ENCODE assay signal across 19 cellular contexts in genomic region chr3:193883551-193883950, GRCh38.
DNase-seq lines count a peak whose midpoint lies in the region; ATAC-seq, FAIRE-seq and TF ChIP-seq lines count a peak whose summit lies in the region.
"Had no signal": no experiment of that assay in that cellular context is flagged by ENCODE, and none has a peak within 500 bp of the region (broad histone marks: within the 10 kb centered on the region; RNA-seq: fewer than 3 reads in every experiment).

No MANE protein-coding gene starts in this region.

- no peaks in the 10 kb centered on the region for H3K27me3 ChIP-seq in foreskin keratinocyte
- H3K27me3 ChIP-seq: ascending aorta, colonic mucosa had no signal

- no peak for FAIRE-seq in A549 (lab: Jason Lieb, UNC)

- intact Hi-C loops in activated CD4-positive, alpha-beta T cell treated with anti-CD3 and anti-CD28 coated beads, Interleukin-2, amount 10 ng/mL, durations not matched to agents 24 days and 14 days (cut with micrococcal nuclease): no loop called here

- H3K4me1 Mint-ChIP-seq in activated CD4-positive, alpha-beta T cell treated with anti-CD3 and anti-CD28 coated beads, Interleukin-2, amount 10 ng/mL, durations not matched to agents 24 days and 14 days: no peaks in the 10 kb centered on the region

- H3K9me3 Mint-ChIP-seq in activated CD4-positive, alpha-beta T cell treated with anti-CD3 and anti-CD28 coated beads, Interleukin-2, amount 10 ng/mL, durations not matched to agents 24 days and 14 days: no peaks in the 10 kb centered on the region

- H3K36me3 Mint-ChIP-seq in activated CD4-positive, alpha-beta T cell treated with anti-CD3 and anti-CD28 coated beads, Interleukin-2, amount 10 ng/mL, durations not matched to agents 24 days and 14 days (ENCODE audit: low read depth): no peaks in the 10 kb centered on the region

- TF ChIP-seq CTCF in A549 (IDR thresholded peaks at IDR 0.05): no peak
- no peak for TF ChIP-seq CTCF in foreskin keratinocyte (conservative IDR thresholded peaks at IDR 0.05)

- peaks cover 7% of the 10 kb centered on the region for H3K27me3 Mint-ChIP-seq in activated CD4-positive, alpha-beta T cell treated with anti-CD3 and anti-CD28 coated beads, Interleukin-2, amount 10 ng/mL, durations not matched to agents 24 days and 14 days

- no peak for TF ChIP-seq RAD21 in A549 (conservative IDR thresholded peaks at IDR 0.05 in 1 of 2, IDR thresholded peaks at IDR 0.05 in 1 of 2)

- H3K4me3 Mint-ChIP-seq in activated CD4-positive, alpha-beta T cell treated with anti-CD3 and anti-CD28 coated beads, Interleukin-2, amount 10 ng/mL, durations not matched to agents 24 days and 14 days: no peak overlapping the region

- TF ChIP-seq POLR2A in A549 (IDR thresholded peaks at IDR 0.05; ENCODE audit: low read length): no peak

- 0 out of 3 replicates have a peak overlapping the region, but pooled peaks have one; percentile 14 for H3K4me2 ChIP-seq in A549

- DNase-seq in A549 (ENCODE audit: low read depth in 1 of 2, low spot score in 1 of 2) (peak in 1 of 2 experiments; percentile 58), LHCN-M2 (ENCODE audit: low read depth) (peak; percentile 7), astrocyte of the hippocampus (ENCODE audit: low read depth, low spot score) (peak; percentile 84), foreskin keratinocyte (peak in 1 of 2 donors; percentile 23), T-helper 9 cell (no peak), NCI-H2196 (lab: John Stamatoyannopoulos, UW; ENCODE audit: unreplicated experiment) (no peak)
- no peak for DNase-seq in activated CD4-positive, alpha-beta T cell treated with anti-CD3 and anti-CD28 coated beads, Interleukin-2, amount 10 ng/mL, durations not matched to agents 24 days and 14 days
- DNase-seq: activated gamma-delta T cell treated with Interleukin-2 at 50 U/mL for 16 hours; DMS79; erythroblast; left cardiac atrium; MV-4-11; NCI-H1930; NCI-H524; stimulated activated naive CD4-positive, alpha-beta T cell had no signal

- peaks cover 27% of the 10 kb centered on the region; the same call in 2 of the 3 replicates for H3K4me1 ChIP-seq in A549
- peaks cover 14% of the 10 kb centered on the region for H3K4me1 ChIP-seq in foreskin keratinocyte
- H3K4me1 ChIP-seq: ascending aorta had no signal

- no peak for TF ChIP-seq EP300 in A549 (IDR thresholded peaks at IDR 0.05)

- 62% methylated on average over 3 of the region's 3 CpGs for WGBS in A549 (ENCODE audit: missing lambda C conversion rate)

- CTCF ChIA-PET in A549 (lab: Yijun Ruan, JAX): interaction anchor here (0.8 to 1.1 kb wide), 3 partner anchors 13 to 432 kb away, joined by 3 to 5 read pairs (median 3); no protein-coding TSS in a partner anchor

- ATAC-seq in A549: peak; percentile 17 to 80; a peak in 4 of 6 replicates
- ATAC-seq in foreskin keratinocyte: peak; percentile 20
- no peak for ATAC-seq in GM21515 (IDR thresholded peaks at IDR 0.05; ENCODE audit: unreplicated experiment)
- ATAC-seq: left cardiac atrium had no signal

- H3K27ac Mint-ChIP-seq in activated CD4-positive, alpha-beta T cell treated with anti-CD3 and anti-CD28 coated beads, Interleukin-2, amount 10 ng/mL, durations not matched to agents 24 days and 14 days: no peak overlapping the region

- POLR2A ChIA-PET in A549 (lab: Yijun Ruan, JAX): no interaction called here

- no peak overlapping the region for H3K4me3 ChIP-seq in A549
- H3K4me3 ChIP-seq: ascending aorta, colonic mucosa, mucosa of descending colon had no signal

- no peaks in the 10 kb centered on the region; the same call in 2 of the 3 replicates for H3K9me3 ChIP-seq in A549
- H3K9me3 ChIP-seq: ascending aorta, colonic mucosa, mucosa of descending colon had no signal

- peak overlapping the region in 1 of 2 experiments; percentile 67; a peak in 3 of 6 replicates for H3K27ac ChIP-seq in A549
- peak overlapping the region; percentile 93 for H3K27ac ChIP-seq in foreskin keratinocyte
- H3K27ac ChIP-seq: ascending aorta had no signal

TF ChIP-seq in A549, 52 proteins besides CTCF, POLR2A, EP300 and RAD21:
- TF ChIP-seq FOXS1 (CRISPR knock-in tag; IDR thresholded peaks at IDR 0.05): no peak
- no peak; the same call in 1 of the 2 replicates for TF ChIP-seq FOSL2 (IDR thresholded peaks at IDR 0.05)
- peak; percentile 37 for TF ChIP-seq FOSL2 (CRISPR knock-in tag; IDR thresholded peaks at IDR 0.05)
TF ChIP-seq in A549: peak in this region for 1.

Comparison
In these comparisons a context has a peak if more than half of its experiments do, and no peak if none do; other contexts are left out.
1. DNase-seq: peak in LHCN-M2 (single experiment) and astrocyte of the hippocampus (single experiment); none in T-helper 9 cell (single experiment), activated CD4-positive, alpha-beta T cell treated with anti-CD3 and anti-CD28 coated beads, Interleukin-2, amount 10 ng/mL, durations not matched to agents 24 days and 14 days (single experiment) and NCI-H2196 (single experiment).